In the genomic region with DNA sequence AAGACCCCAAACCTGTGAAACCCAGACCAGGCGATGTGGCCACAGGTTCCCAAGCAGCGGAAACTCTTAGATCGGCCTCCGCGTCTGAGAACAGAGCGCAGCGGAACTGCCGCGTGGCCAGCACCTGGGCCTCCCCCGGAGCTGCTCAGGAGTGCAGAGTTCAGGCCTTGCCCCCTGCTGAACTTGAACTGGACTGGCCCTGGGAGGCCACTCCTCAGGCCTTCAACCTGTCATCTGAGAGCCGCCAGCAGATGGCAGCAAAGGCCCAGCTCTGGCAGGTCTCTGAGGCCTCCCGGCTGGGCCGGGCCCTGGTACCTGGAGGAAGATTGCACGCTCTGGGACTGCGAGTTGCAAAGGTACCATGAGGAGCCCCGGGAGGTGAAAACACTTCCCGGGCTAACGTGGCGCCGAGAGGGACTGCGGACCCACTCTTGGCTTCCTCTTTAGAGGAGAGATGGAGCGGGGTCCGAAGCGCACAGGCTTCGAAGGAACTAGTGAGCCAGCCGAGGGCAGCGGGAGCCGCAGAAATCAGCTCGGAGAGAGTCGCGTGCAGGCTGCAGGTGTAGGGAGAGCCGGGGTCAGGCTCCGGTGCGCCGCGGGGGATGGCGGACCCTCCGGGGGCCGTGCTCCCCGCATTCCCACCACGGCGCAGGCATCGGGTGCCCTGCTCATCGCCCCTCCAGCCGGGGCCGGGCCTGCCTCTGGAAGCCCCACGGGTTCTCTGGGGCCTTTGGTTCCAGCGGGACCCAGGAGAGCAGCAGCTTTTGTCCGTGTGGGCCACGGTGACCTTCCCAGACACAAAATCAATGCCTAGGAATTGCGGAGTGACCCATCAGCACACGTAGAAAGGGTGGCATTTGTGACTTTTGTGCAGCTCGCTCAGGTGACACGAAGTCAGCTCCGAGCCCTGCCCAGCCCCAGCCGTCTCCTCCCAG, we compare ENCODE assay signal across 9 cellular contexts.
DNase-seq lines count a peak whose midpoint lies in the region; ATAC-seq, FAIRE-seq and TF ChIP-seq lines count a peak whose summit lies in the region.
"Had no signal": no experiment of that assay in that cellular context is flagged by ENCODE, and none has a peak within 500 bp of the region (broad histone marks: within the 10 kb centered on the region; RNA-seq: fewer than 3 reads in every experiment).

No MANE protein-coding gene starts in this region.

- peak overlapping the region; percentile 16 for H3K4me2 ChIP-seq in mesendoderm (ENCODE audit: low read length)

- H3K27me3 Mint-ChIP-seq in effector memory CD8-positive, alpha-beta T cell, result peaks cover 29 to 63% of the 10 kb centered on the region in 2 donors

- H4K5ac ChIP-seq in mesendoderm (ENCODE audit: low read length), result no peak overlapping the region

- peak; percentile 90 for ATAC-seq in HG03378 (IDR thresholded peaks at IDR 0.05; ENCODE audit: unreplicated experiment)
- ATAC-seq in effector memory CD8-positive, alpha-beta T cell (replicated peaks), result peak; percentile 99

- no peak overlapping the region for H3K4ac ChIP-seq in mesendoderm (ENCODE audit: low read depth, low read length)

- TF ChIP-seq CTCF in C4-2B (conservative IDR thresholded peaks at IDR 0.05), result peak; percentile 97

- no peak overlapping the region for H3K18ac ChIP-seq in mesendoderm (ENCODE audit: low read length)

- no peak overlapping the region for H3K27ac ChIP-seq in C4-2B
- no peak overlapping the region for H3K27ac ChIP-seq in mesendoderm (ENCODE audit: low read depth, low read length)

- peak; percentile 47 for FAIRE-seq in GM19239 (lab: Jason Lieb, UNC)
- FAIRE-seq: endometrium had no signal

- peak overlapping the region; percentile 74 to 92 for H3K4me3 Mint-ChIP-seq in effector memory CD8-positive, alpha-beta T cell

- H3K4me1 ChIP-seq in mesendoderm (ENCODE audit: control insufficient read depth, low read depth, low read length), result peaks cover 6% of the 10 kb centered on the region

- no peak overlapping the region for H3K27ac Mint-ChIP-seq in effector memory CD8-positive, alpha-beta T cell

- no peak overlapping the region for H3K56ac ChIP-seq in mesendoderm (ENCODE audit: low read length)

- H3K9ac ChIP-seq in mesendoderm (ENCODE audit: low read length), result no peak overlapping the region

- H3K4me3 ChIP-seq in mesendoderm (ENCODE audit: low read length), result no peak overlapping the region

- DNase-seq in GM19239 (ENCODE audit: insufficient read length, low spot score), result peak; percentile 91
- DNase-seq in NCI-H82 (lab: John Stamatoyannopoulos, UW), result peak; percentile 80
- peak; percentile 65 to 91 (median 86) for DNase-seq in activated CD8-positive, alpha-beta memory T cell treated with anti-CD3 and anti-CD28 coated beads for 48 hours (ENCODE audit: low read depth in 2 of 3, low spot score in 2 of 3)
- DNase-seq in effector memory CD8-positive, alpha-beta T cell, result peak; percentile 89 to 90 (median 89)
- DNase-seq in mesendoderm, result peak; percentile 89
- DNase-seq in stimulated activated CD8-positive, alpha-beta memory T cell treated with anti-CD3 and anti-CD28 coated beads, Interleukin-15, amount 100 ng/mL, for 24 hours (ENCODE audit: low read depth), result peak; percentile 87

- no peak overlapping the region for H2AK5ac ChIP-seq in mesendoderm (ENCODE audit: low read length)

- H2BK5ac ChIP-seq in mesendoderm (ENCODE audit: low read length), result no peak overlapping the region

- H3K36me3 ChIP-seq in mesendoderm (ENCODE audit: control insufficient read depth, insufficient read depth, low read length), result no peaks in the 10 kb centered on the region

- H3K27me3 ChIP-seq in mesendoderm (ENCODE audit: insufficient read depth, low read length, poor library complexity), result no peaks in the 10 kb centered on the region

- no peak overlapping the region for H2BK120ac ChIP-seq in mesendoderm (ENCODE audit: low read depth, low read length)

- H3K79me1 ChIP-seq in mesendoderm (ENCODE audit: low read length), result no peaks in the 10 kb centered on the region

- no peaks in the 10 kb centered on the region for H3K36me3 Mint-ChIP-seq in effector memory CD8-positive, alpha-beta T cell (ENCODE audit: insufficient read depth)

- H2BK15ac ChIP-seq in mesendoderm (replicated peaks; ENCODE audit: low read depth), result no peak overlapping the region

- WGBS in mesendoderm (ENCODE audit: extremely low coverage, insufficient coverage, low lambda C conversion rate), result no CpG with 5 or more reads among the region's 56 CpGs

- H3K4me1 Mint-ChIP-seq in effector memory CD8-positive, alpha-beta T cell (ENCODE audit: low read depth in 2 of 2), result peaks cover 4% of the 10 kb centered on the region in 2 donors

- H3K9me3 Mint-ChIP-seq in effector memory CD8-positive, alpha-beta T cell, result peaks cover 0 to 2% of the 10 kb centered on the region in 2 donors

- H3K79me2 ChIP-seq in mesendoderm (ENCODE audit: control insufficient read depth, insufficient read depth, low read length), result no peaks in the 10 kb centered on the region

- no peak overlapping the region for H4K8ac ChIP-seq in mesendoderm (ENCODE audit: low read depth, low read length)

- no peak overlapping the region for H3K23ac ChIP-seq in mesendoderm (ENCODE audit: low read length)
